In genomic region chr4:94566420-94566819, GRCh38 we compare ENCODE assay signal across 25 cellular contexts.
"Had no signal": no experiment of that assay in that cellular context is flagged by ENCODE, and none has a peak within 500 bp of the region (broad histone marks: within the 10 kb centered on the region; RNA-seq: fewer than 3 reads in every experiment).

No MANE protein-coding gene starts in this region.

- H3K4me3 ChIP-seq: hepatocyte, left ventricle myocardium inferior, lung, psoas muscle, skin epidermis, stomach, testis, thyroid gland, transverse colon, upper lobe of left lung, vagina had no signal

- H3K27ac Mint-ChIP-seq: mesothelial cell of epicardium; naive B cell; natural killer cell; stimulated activated naive B cell treated with anti-CD40 and anti-IgM and Interleukin-4, amounts not matched to agents 10 μg/mL and 1 μg/mL and 100 μg/mL, for 72 hours had no signal

- H3K4me1 ChIP-seq: parathyroid adenoma had no signal

- H3K36me3 ChIP-seq: left ventricle myocardium inferior, stomach, thyroid gland, transverse colon, upper lobe of left lung, vagina had no signal

- ATAC-seq: natural killer cell; psoas muscle; sciatic nerve; stimulated activated naive B cell treated with anti-CD40 and anti-IgM and Interleukin-4, amounts not matched to agents 10 μg/mL and 1 μg/mL and 100 μg/mL, for 72 hours; stimulated activated naive CD8-positive, alpha-beta T cell treated with anti-CD3 and anti-CD28 coated beads, Interleukin-15, Interleukin-2, amounts not matched to agents 100 U/mL and 50 U/mL, for 24 hours had no signal

- H3K27me3 ChIP-seq: hepatocyte, stomach, testis, thyroid gland, transverse colon, upper lobe of left lung, vagina had no signal

- H3K27me3 Mint-ChIP-seq: naive B cell; stimulated activated naive B cell treated with anti-CD40 and anti-IgM and Interleukin-4, amounts not matched to agents 10 μg/mL and 1 μg/mL and 100 μg/mL, for 72 hours had no signal

- H3K36me3 Mint-ChIP-seq: mesothelial cell of epicardium, naive B cell, natural killer cell had no signal

- H3K9me3 ChIP-seq: left ventricle myocardium inferior, psoas muscle, stomach, testis, thyroid gland, transverse colon, upper lobe of left lung, vagina had no signal

- DNase-seq: islet precursor cell; left ventricle myocardium inferior; mesendoderm; naive B cell; natural killer cell; nucleus accumbens; psoas muscle; stimulated activated CD4-positive, alpha-beta T cell treated with anti-CD3 and anti-CD28 coated beads, Interleukin-12 subunit alpha, Interleukin-12 subunit beta, amount 100 ng/mL, for 4 hours; stimulated activated CD4-positive, alpha-beta T cell treated with anti-CD3 and anti-CD28 coated beads, Interleukin-15, amount 100 ng/mL, for 24 hours; stimulated activated CD4-positive, alpha-beta T cell treated with anti-CD3 and anti-CD28 coated beads, Interleukin-2, amount 100 ng/mL, for 24 hours; stimulated activated CD4-positive, alpha-beta T cell treated with anti-CD3 and anti-CD28 coated beads, Interleukin-4, amount 100 ng/mL, for 1 hour; stimulated activated naive B cell treated with anti-CD40 and anti-IgM and Interleukin-4, amounts not matched to agents 10 μg/mL and 1 μg/mL and 100 μg/mL, for 72 hours; stimulated activated naive CD8-positive, alpha-beta T cell treated with anti-CD3 and anti-CD28 coated beads, Interleukin-15, Interleukin-2, amounts not matched to agents 100 U/mL and 50 U/mL, for 24 hours; stomach; testis; thyroid gland; transverse colon had no signal

- H3K4me3 Mint-ChIP-seq: mesothelial cell of epicardium; natural killer cell; stimulated activated naive B cell treated with anti-CD40 and anti-IgM and Interleukin-4, amounts not matched to agents 10 μg/mL and 1 μg/mL and 100 μg/mL, for 72 hours had no signal

- H3K9me3 Mint-ChIP-seq: mesothelial cell of epicardium, natural killer cell had no signal
